9 cellular contexts compared by ENCODE assay signal in genomic region chr3:134373278-134373941, GRCh38. TPM values are rescaled to one million over a fixed set of nuclear protein-coding genes. Genes with fewer than 3 reads are reported as not detected.
DNase-seq lines count a peak whose midpoint lies in the region; ATAC-seq and TF ChIP-seq lines count a peak whose summit lies in the region.
"Had no signal": no experiment of that assay in that cellular context is flagged by ENCODE, and none has a peak within 500 bp of the region (broad histone marks: within the 10 kb centered on the region; RNA-seq: fewer than 3 reads in every experiment).

No MANE protein-coding gene starts in this region.

- H3K27ac Mint-ChIP-seq in progenitor cell of endocrine pancreas, result peak overlapping the region; percentile 100
- H3K27ac Mint-ChIP-seq: IgD-negative memory B cell had no signal

- peaks cover 14% of the 10 kb centered on the region for H3K27me3 Mint-ChIP-seq in progenitor cell of endocrine pancreas

- H3K9me3 Mint-ChIP-seq in progenitor cell of endocrine pancreas (ENCODE audit: low read depth), result no peaks in the 10 kb centered on the region
- H3K9me3 Mint-ChIP-seq: IgD-negative memory B cell had no signal

- H3K4me3 Mint-ChIP-seq in progenitor cell of endocrine pancreas (ENCODE audit: low read depth), result peak overlapping the region; percentile 87

- TF ChIP-seq CTCF in astrocyte of the spinal cord (IDR thresholded peaks at IDR 0.05; ENCODE audit: low read depth, low read length), result no peak
- TF ChIP-seq CTCF in progenitor cell of endocrine pancreas (IDR thresholded peaks at IDR 0.05; ENCODE audit: unreplicated experiment), result no peak

- in situ Hi-C loops in Caki2 (cut with HindIII; ENCODE audit: low pct_unique_long_range_greater_than_20kb, low sequenced_read_pairs), result no loop called here
- in situ Hi-C loops in astrocyte of the spinal cord (cut with HindIII; ENCODE audit: low sequenced_read_pairs), result no loop called here

- H3K4me1 Mint-ChIP-seq in progenitor cell of endocrine pancreas (ENCODE audit: low read depth), result peaks cover 36% of the 10 kb centered on the region

- ATAC-seq in HG03442 (IDR thresholded peaks at IDR 0.05; ENCODE audit: unreplicated experiment) (no peak), HG03432 (IDR thresholded peaks at IDR 0.05; ENCODE audit: unreplicated experiment) (no peak)

- H3K4me3 ChIP-seq in astrocyte of the spinal cord (ENCODE audit: low read depth, low read length), result peak overlapping the region; percentile 93

- DNase-seq in Caki2 (ENCODE audit: low read depth) (peak; percentile 76), NCI-H1105 (lab: John Stamatoyannopoulos, UW) (peak; percentile 68), astrocyte of the spinal cord (ENCODE audit: low read depth, low spot score) (peak; percentile 94), hepatic stellate cell (ENCODE audit: low spot score) (peak; percentile 87), progenitor cell of endocrine pancreas (ENCODE audit: low spot score, unreplicated experiment) (peak; percentile 74)
- no peak for DNase-seq in activated naive CD4-positive, alpha-beta T cell treated with Interleukin-2 at 50 U/mL for 16 hours

- peaks cover 12% of the 10 kb centered on the region for H3K36me3 Mint-ChIP-seq in progenitor cell of endocrine pancreas (ENCODE audit: insufficient read depth)

RNA-seq across cellular contexts. Expression of gene AMOTL2, which starts 0.8 kb away (rescaled TPM):
- 85.0 and 114 TPM in 2 replicates for total RNA-seq in Caki2 (2014; rRNA removed; shearing (Covaris generic); ENCODE audit: low replicate concordance)
- 93.2 and 94.4 TPM in 2 replicates for total RNA-seq in progenitor cell of endocrine pancreas
